Comparison of ENCODE assay signal across 2 cellular contexts in the genomic region with DNA sequence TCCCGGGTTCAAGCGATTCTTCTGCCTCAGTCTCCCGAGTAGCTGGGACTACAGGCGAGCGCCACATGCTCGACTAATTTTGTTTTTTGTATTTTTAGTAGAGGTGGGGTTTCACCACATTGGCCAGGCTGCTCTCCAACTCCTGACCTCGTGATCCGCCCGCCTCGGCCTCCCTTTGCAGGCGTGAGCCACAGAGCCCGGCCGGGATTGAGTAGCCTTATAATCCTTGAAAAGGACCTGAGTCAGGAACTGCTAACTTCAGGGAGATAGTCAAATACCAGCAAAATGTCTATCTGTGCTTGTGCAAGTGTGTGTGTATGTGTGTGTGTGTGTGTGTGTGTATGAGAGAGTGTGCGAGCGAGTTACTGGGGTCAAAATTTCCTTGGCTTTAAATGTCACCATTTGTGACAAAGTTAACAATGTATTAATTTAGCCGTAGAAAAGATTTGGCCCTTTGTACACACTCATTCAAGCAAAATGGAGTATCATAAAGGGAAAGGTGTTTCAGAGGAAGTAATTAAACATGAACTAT.
TF ChIP-seq lines count a peak whose summit lies in the region.

No MANE protein-coding gene starts in this region.

TF ChIP-seq in SK-N-SH, 30 proteins besides CTCF, POLR2A, EP300 and RAD21 (continued from another document):
- TF ChIP-seq, protein P1, sequence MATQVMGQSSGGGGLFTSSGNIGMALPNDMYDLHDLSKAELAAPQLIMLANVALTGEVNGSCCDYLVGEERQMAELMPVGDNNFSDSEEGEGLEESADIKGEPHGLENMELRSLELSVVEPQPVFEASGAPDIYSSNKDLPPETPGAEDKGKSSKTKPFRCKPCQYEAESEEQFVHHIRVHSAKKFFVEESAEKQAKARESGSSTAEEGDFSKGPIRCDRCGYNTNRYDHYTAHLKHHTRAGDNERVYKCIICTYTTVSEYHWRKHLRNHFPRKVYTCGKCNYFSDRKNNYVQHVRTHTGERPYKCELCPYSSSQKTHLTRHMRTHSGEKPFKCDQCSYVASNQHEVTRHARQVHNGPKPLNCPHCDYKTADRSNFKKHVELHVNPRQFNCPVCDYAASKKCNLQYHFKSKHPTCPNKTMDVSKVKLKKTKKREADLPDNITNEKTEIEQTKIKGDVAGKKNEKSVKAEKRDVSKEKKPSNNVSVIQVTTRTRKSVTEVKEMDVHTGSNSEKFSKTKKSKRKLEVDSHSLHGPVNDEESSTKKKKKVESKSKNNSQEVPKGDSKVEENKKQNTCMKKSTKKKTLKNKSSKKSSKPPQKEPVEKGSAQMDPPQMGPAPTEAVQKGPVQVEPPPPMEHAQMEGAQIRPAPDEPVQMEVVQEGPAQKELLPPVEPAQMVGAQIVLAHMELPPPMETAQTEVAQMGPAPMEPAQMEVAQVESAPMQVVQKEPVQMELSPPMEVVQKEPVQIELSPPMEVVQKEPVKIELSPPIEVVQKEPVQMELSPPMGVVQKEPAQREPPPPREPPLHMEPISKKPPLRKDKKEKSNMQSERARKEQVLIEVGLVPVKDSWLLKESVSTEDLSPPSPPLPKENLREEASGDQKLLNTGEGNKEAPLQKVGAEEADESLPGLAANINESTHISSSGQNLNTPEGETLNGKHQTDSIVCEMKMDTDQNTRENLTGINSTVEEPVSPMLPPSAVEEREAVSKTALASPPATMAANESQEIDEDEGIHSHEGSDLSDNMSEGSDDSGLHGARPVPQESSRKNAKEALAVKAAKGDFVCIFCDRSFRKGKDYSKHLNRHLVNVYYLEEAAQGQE (IDR thresholded peaks at IDR 0.05; ENCODE audit: low read depth, low read length): no peak
- TF ChIP-seq MEF2A (IDR thresholded peaks at IDR 0.05; ENCODE audit: borderline replicate concordance, low read depth) (no peak), RCOR1 (IDR thresholded peaks at IDR 0.05; ENCODE audit: low read length) (no peak), TCF12 (IDR thresholded peaks at IDR 0.05) (no peak), SMC3 (IDR thresholded peaks at IDR 0.05; ENCODE audit: low read depth, low read length) (no peak), RFX5 (IDR thresholded peaks at IDR 0.05; ENCODE audit: low read length) (no peak), GABPA (IDR thresholded peaks at IDR 0.05; ENCODE audit: low read depth) (no peak), TEAD4 (IDR thresholded peaks at IDR 0.05; ENCODE audit: borderline replicate concordance, insufficient read depth) (no peak)
- TF ChIP-seq, protein P2, sequence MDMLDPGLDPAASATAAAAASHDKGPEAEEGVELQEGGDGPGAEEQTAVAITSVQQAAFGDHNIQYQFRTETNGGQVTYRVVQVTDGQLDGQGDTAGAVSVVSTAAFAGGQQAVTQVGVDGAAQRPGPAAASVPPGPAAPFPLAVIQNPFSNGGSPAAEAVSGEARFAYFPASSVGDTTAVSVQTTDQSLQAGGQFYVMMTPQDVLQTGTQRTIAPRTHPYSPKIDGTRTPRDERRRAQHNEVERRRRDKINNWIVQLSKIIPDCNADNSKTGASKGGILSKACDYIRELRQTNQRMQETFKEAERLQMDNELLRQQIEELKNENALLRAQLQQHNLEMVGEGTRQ (IDR thresholded peaks at IDR 0.05; ENCODE audit: borderline replicate concordance, low read depth, low read length): no peak
- TF ChIP-seq, protein P3, sequence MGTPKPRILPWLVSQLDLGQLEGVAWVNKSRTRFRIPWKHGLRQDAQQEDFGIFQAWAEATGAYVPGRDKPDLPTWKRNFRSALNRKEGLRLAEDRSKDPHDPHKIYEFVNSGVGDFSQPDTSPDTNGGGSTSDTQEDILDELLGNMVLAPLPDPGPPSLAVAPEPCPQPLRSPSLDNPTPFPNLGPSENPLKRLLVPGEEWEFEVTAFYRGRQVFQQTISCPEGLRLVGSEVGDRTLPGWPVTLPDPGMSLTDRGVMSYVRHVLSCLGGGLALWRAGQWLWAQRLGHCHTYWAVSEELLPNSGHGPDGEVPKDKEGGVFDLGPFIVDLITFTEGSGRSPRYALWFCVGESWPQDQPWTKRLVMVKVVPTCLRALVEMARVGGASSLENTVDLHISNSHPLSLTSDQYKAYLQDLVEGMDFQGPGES (IDR thresholded peaks at IDR 0.05; ENCODE audit: low read depth, low read length): no peak

TF ChIP-seq in SK-N-SH treated with all-trans-retinoic acid at 6 μM for 48 hours, 23 proteins besides CTCF, POLR2A, EP300 and RAD21 (continued from another document):
- TF ChIP-seq, protein P4, sequence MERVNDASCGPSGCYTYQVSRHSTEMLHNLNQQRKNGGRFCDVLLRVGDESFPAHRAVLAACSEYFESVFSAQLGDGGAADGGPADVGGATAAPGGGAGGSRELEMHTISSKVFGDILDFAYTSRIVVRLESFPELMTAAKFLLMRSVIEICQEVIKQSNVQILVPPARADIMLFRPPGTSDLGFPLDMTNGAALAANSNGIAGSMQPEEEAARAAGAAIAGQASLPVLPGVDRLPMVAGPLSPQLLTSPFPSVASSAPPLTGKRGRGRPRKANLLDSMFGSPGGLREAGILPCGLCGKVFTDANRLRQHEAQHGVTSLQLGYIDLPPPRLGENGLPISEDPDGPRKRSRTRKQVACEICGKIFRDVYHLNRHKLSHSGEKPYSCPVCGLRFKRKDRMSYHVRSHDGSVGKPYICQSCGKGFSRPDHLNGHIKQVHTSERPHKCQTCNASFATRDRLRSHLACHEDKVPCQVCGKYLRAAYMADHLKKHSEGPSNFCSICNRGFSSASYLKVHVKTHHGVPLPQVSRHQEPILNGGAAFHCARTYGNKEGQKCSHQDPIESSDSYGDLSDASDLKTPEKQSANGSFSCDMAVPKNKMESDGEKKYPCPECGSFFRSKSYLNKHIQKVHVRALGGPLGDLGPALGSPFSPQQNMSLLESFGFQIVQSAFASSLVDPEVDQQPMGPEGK (CRISPR knock-in tag; IDR thresholded peaks at IDR 0.05; ENCODE audit: borderline replicate concordance): no peak
- no peak for TF ChIP-seq RARB (CRISPR knock-in tag; IDR thresholded peaks at IDR 0.05)
